ENCODE assay signal across 11 cellular contexts in genomic region chr6:56046576-56046975, GRCh38.
DNase-seq lines count a peak whose midpoint lies in the region; ATAC-seq and TF ChIP-seq lines count a peak whose summit lies in the region.
"Had no signal": no experiment of that assay in that cellular context is flagged by ENCODE, and none has a peak within 500 bp of the region (broad histone marks: within the 10 kb centered on the region; RNA-seq: fewer than 3 reads in every experiment).

No MANE protein-coding gene starts in this region.

- no peaks in the 10 kb centered on the region for H3K9me2 ChIP-seq in SK-N-SH

- H3K4me2 ChIP-seq in SK-N-SH = no peak overlapping the region

- ATAC-seq in SK-N-SH treated with all-trans-retinoic acid at 6 μM for 48 hours (0 out of 3 replicates have a peak, but pooled peaks have one; percentile 31), left cardiac atrium (peak; percentile 38 to 86), HG02759 (IDR thresholded peaks at IDR 0.05; ENCODE audit: unreplicated experiment) (no peak), GM18517 (IDR thresholded peaks at IDR 0.05; ENCODE audit: unreplicated experiment) (no peak)

- no peaks in the 10 kb centered on the region for H3K27me3 ChIP-seq in SK-N-SH (ENCODE audit: insufficient read depth)

- TF ChIP-seq RAD21 in SK-N-SH (IDR thresholded peaks at IDR 0.05; ENCODE audit: low read length) = no peak

- H3K27ac ChIP-seq in SK-N-SH (ENCODE audit: low read depth in 2 of 2, low read length in 1 of 2) = no peak overlapping the region

- H3K4me3 ChIP-seq in SK-N-SH (ENCODE audit: low read depth in 2 of 2, low read length in 1 of 2) = no peak overlapping the region

- H3K79me2 ChIP-seq in SK-N-SH (ENCODE audit: insufficient read depth) = no peaks in the 10 kb centered on the region

- H3F3A ChIP-seq in SK-N-SH (replicated peaks; ENCODE audit: insufficient read depth) = peaks cover 8% of the 10 kb centered on the region

- H3K9me3 ChIP-seq in SK-N-SH = no peaks in the 10 kb centered on the region

- POLR2A ChIA-PET in SK-N-SH (lab: Yijun Ruan, JAX) = no interaction called here

- no peak overlapping the region for H2AFZ ChIP-seq in SK-N-SH (ENCODE audit: low read depth)

- peaks cover 0 to 8% of the 10 kb centered on the region in 2 experiments; a peak in 2 of 4 replicates for H3K4me1 ChIP-seq in SK-N-SH (ENCODE audit: control insufficient read depth in 1 of 2, insufficient read depth in 2 of 2, low read depth in 1 of 2, low read length in 1 of 2)

- TF ChIP-seq EP300 in SK-N-SH (IDR thresholded peaks at IDR 0.05; ENCODE audit: borderline replicate concordance in 1 of 2, low read depth in 1 of 2, low read length in 1 of 2) = no peak

- intact Hi-C loops in left cardiac atrium (cut with DNase I) = no loop called here

- TF ChIP-seq CTCF in SK-N-SH (IDR thresholded peaks at IDR 0.05) = no peak

- H3K36me3 ChIP-seq in SK-N-SH (replicated peaks in 1 of 2; ENCODE audit: control insufficient read depth in 1 of 2, insufficient read depth in 2 of 2, low read length in 1 of 2) = no peaks in the 10 kb centered on the region

- WGBS in SK-N-SH (ENCODE audit: low lambda C conversion rate) = 37% methylated on average over 7 of the region's 7 CpGs

- CTCF ChIA-PET in SK-N-SH (lab: Yijun Ruan, JAX) = no interaction called here

- no peak for DNase-seq in SK-N-SH
- DNase-seq in UCSD-AML1 (lab: John Stamatoyannopoulos, UW; ENCODE audit: unreplicated experiment) = peak; percentile 64
- DNase-seq in left cardiac atrium = peak; percentile 67
- DNase-seq in NCI-H82 treated with DMSO at 0.1 percent for 48 hours (lab: John Stamatoyannopoulos, UW; ENCODE audit: unreplicated experiment) = no peak
- DNase-seq in stimulated activated CD8-positive, alpha-beta memory T cell treated with anti-CD3 and anti-CD28 coated beads, Interleukin-4, amount 100 ng/mL, for 48 hours = no peak
- DNase-seq: ACHN; activated T-cell treated with anti-CD3 and anti-CD28 coated beads, Interleukin-2, amount 50 U/mL, for 1 hour; SHP77 treated with DMSO at 0.1 percent for 48 hours had no signal

- no peaks in the 10 kb centered on the region for H4K20me1 ChIP-seq in SK-N-SH (ENCODE audit: insufficient read depth)

- no peak overlapping the region for H3K9ac ChIP-seq in SK-N-SH

TF ChIP-seq in SK-N-SH treated with all-trans-retinoic acid at 6 μM for 48 hours, 23 proteins besides CTCF, POLR2A, EP300 and RAD21 (continues in another document):
- TF ChIP-seq ZNF8 (CRISPR knock-in tag; IDR thresholded peaks at IDR 0.05) = no peak
- no peak for TF ChIP-seq SNAI2 (CRISPR knock-in tag; IDR thresholded peaks at IDR 0.05)
- no peak for TF ChIP-seq ZFP30 (CRISPR knock-in tag; IDR thresholded peaks at IDR 0.05)
- TF ChIP-seq, protein P1, sequence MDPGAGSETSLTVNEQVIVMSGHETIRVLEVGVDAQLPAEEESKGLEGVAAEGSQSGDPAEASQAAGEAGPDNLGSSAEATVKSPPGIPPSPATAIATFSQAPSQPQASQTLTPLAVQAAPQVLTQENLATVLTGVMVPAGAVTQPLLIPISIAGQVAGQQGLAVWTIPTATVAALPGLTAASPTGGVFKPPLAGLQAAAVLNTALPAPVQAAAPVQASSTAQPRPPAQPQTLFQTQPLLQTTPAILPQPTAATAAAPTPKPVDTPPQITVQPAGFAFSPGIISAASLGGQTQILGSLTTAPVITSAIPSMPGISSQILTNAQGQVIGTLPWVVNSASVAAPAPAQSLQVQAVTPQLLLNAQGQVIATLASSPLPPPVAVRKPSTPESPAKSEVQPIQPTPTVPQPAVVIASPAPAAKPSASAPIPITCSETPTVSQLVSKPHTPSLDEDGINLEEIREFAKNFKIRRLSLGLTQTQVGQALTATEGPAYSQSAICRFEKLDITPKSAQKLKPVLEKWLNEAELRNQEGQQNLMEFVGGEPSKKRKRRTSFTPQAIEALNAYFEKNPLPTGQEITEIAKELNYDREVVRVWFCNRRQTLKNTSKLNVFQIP (CRISPR knock-in tag; IDR thresholded peaks at IDR 0.05; ENCODE audit: borderline replicate concordance, low read depth) = no peak
- no peak for TF ChIP-seq TOX (CRISPR knock-in tag; IDR thresholded peaks at IDR 0.05; ENCODE audit: borderline replicate concordance)
- no peak for TF ChIP-seq RARB (CRISPR knock-in tag; IDR thresholded peaks at IDR 0.05)
- TF ChIP-seq ZNF565 (CRISPR knock-in tag; conservative IDR thresholded peaks at IDR 0.05; ENCODE audit: low read depth) = no peak
- no peak for TF ChIP-seq BACH2 (CRISPR knock-in tag; IDR thresholded peaks at IDR 0.05; ENCODE audit: borderline replicate concordance)
- TF ChIP-seq CREB5 (CRISPR knock-in tag; IDR thresholded peaks at IDR 0.05; ENCODE audit: low read depth) = no peak

TF ChIP-seq in SK-N-SH, 30 proteins besides CTCF, POLR2A, EP300 and RAD21:
- TF ChIP-seq EZH2phosphoT487 (IDR thresholded peaks at IDR 0.05; ENCODE audit: borderline replicate concordance, low read depth) (no peak), RXRA (IDR thresholded peaks at IDR 0.05; ENCODE audit: borderline replicate concordance, low read depth) (no peak), RFX5 (IDR thresholded peaks at IDR 0.05; ENCODE audit: low read length) (no peak), POLR2AphosphoS5 (IDR thresholded peaks at IDR 0.05; ENCODE audit: low read depth, low read length) (no peak), JUND (IDR thresholded peaks at IDR 0.05) (no peak), RCOR1 (IDR thresholded peaks at IDR 0.05; ENCODE audit: low read length) (no peak), NRF1 (IDR thresholded peaks at IDR 0.05; ENCODE audit: low read depth, low read length) (no peak)
- TF ChIP-seq, protein P2, sequence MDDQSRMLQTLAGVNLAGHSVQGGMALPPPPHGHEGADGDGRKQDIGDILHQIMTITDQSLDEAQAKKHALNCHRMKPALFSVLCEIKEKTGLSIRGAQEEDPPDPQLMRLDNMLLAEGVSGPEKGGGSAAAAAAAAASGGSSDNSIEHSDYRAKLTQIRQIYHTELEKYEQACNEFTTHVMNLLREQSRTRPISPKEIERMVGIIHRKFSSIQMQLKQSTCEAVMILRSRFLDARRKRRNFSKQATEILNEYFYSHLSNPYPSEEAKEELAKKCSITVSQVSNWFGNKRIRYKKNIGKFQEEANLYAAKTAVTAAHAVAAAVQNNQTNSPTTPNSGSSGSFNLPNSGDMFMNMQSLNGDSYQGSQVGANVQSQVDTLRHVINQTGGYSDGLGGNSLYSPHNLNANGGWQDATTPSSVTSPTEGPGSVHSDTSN (IDR thresholded peaks at IDR 0.05) = no peak

Comparison
In these comparisons a context has a peak if more than half of its experiments do, and no peak if none do; other contexts are left out.
1. ATAC-seq: peak in SK-N-SH treated with all-trans-retinoic acid at 6 μM for 48 hours (single experiment) and left cardiac atrium (2 of 2); none in HG02759 (single experiment) and GM18517 (single experiment).
2. DNase-seq: peak in UCSD-AML1 (single experiment) and left cardiac atrium (single experiment); none in SK-N-SH (single experiment), NCI-H82 treated with DMSO at 0.1 percent for 48 hours (single experiment) and stimulated activated CD8-positive, alpha-beta memory T cell treated with anti-CD3 and anti-CD28 coated beads, Interleukin-4, amount 100 ng/mL, for 48 hours (single experiment).